ENCODE assay signal across 8 cellular contexts in genomic region chr2:203814661-203815540, GRCh38. TPM values are rescaled to one million over a fixed set of nuclear protein-coding genes. Genes with fewer than 3 reads are reported as not detected.
DNase-seq lines count a peak whose midpoint lies in the region; ATAC-seq and TF ChIP-seq lines count a peak whose summit lies in the region.

No MANE protein-coding gene starts in this region.

- no peak overlapping the region for H3K4me3 ChIP-seq in transverse colon

- H3K27me3 Mint-ChIP-seq in natural killer cell (ENCODE audit: low read depth in 2 of 2) = peaks cover 10 to 23% of the 10 kb centered on the region in 2 donors

- peaks cover 23 to 33% of the 10 kb centered on the region in 2 donors for H3K4me1 Mint-ChIP-seq in natural killer cell

- ATAC-seq in GM21367 (IDR thresholded peaks at IDR 0.05; ENCODE audit: unreplicated experiment) (peak; percentile 80), esophagus mucosa (peak; percentile 71), natural killer cell (peak; percentile 72 to 87 (median 82))

- TF ChIP-seq EP300 in transverse colon (IDR thresholded peaks at IDR 0.05; ENCODE audit: low read depth) = no peak

- intact Hi-C loops in natural killer cell (cut with micrococcal nuclease) = loop anchor here (1.0 to 5.0 kb wide), 5 partner anchors 108 to 1243 kb away; partner anchors contain the start of gene CD28
- intact Hi-C loops in transverse colon (cut with DNase I; ENCODE audit: low total_unique reads) = loop anchor here (10.0 kb wide), 1 partner anchor 90 kb away; no protein-coding TSS in a partner anchor

- H3K4me1 ChIP-seq in transverse colon = peaks cover 10 to 59% (median 35%) of the 10 kb centered on the region in 4 donors

- no peak overlapping the region for H3K27ac Mint-ChIP-seq in natural killer cell

- no peaks in the 10 kb centered on the region for H3K36me3 ChIP-seq in transverse colon

- in situ Hi-C loops in transverse colon (cut with MboI; ENCODE audit: low pct_ligation_motif_present in 1 of 4, low pct_unique_long_range_greater_than_20kb in 1 of 4, low sequenced_read_pairs in 3 of 4) = loop anchor here (5.0 to 25.0 kb wide), 6 partner anchors 153 to 578 kb away; partner anchors contain the start of gene CYP20A1 (in 2 of the 4)

- no peak for TF ChIP-seq POLR2A in transverse colon (IDR thresholded peaks at IDR 0.05)

- H3K9me3 Mint-ChIP-seq in natural killer cell = no peaks in the 10 kb centered on the region

- DNase-seq in DMS 273 treated with DMSO at 0.1 percent for 48 hours (lab: John Stamatoyannopoulos, UW) = peak; percentile 51
- DNase-seq in HuH-7.5 (ENCODE audit: low spot score) = peak; percentile 55
- peak; percentile 90 for DNase-seq in NOMO-1 treated with DMSO at 0.1 percent for 48 hours (lab: John Stamatoyannopoulos, UW; ENCODE audit: unreplicated experiment)
- peak; percentile 72 for DNase-seq in activated CD8-positive, alpha-beta memory T cell treated with anti-CD3 and anti-CD28 coated beads, Interleukin-2, amount 50 U/mL, for 48 hours
- DNase-seq in natural killer cell = peak; percentile 25
- peak; percentile 71 for DNase-seq in transverse colon

- 23 to 33% methylated on average over 5 to 10 of the region's 10 CpGs for WGBS in transverse colon (ENCODE audit: low coverage in 1 of 2), 2 donors

- no peak overlapping the region for H3K4me3 Mint-ChIP-seq in natural killer cell

- TF ChIP-seq CTCF in natural killer cell (IDR thresholded peaks at IDR 0.05) (peak; percentile 85), transverse colon (IDR thresholded peaks at IDR 0.05) (peak; percentile 69 to 91 (median 76))

- no peaks in the 10 kb centered on the region for H3K27me3 ChIP-seq in transverse colon

- no peaks in the 10 kb centered on the region for H3K36me3 Mint-ChIP-seq in natural killer cell

- H3K9me3 ChIP-seq in transverse colon = no peaks in the 10 kb centered on the region

- peak overlapping the region; percentile 64 to 70 (median 68) for H3K27ac ChIP-seq in transverse colon

RNA-seq across cellular contexts. Expression of gene CTLA4, which starts 52.7 kb away (rescaled TPM):
- total RNA-seq in esophagus mucosa (0.52 TPM), natural killer cell (1 to 10 TPM in 1 of 3 donors, under 1 TPM in 2; 0.31 to 2.3 (median 0.78) TPM), transverse colon (1 to 10 TPM in 1 of 4 donors, not detected in 3; 2.5 TPM)

Comparison
In these comparisons a context has a peak if more than half of its experiments do, and no peak if none do; other contexts are left out.
1. DNase-seq: peak in every context shown above with its lines; median percentile 90 in NOMO-1 treated with DMSO at 0.1 percent for 48 hours; 72 in activated CD8-positive, alpha-beta memory T cell treated with anti-CD3 and anti-CD28 coated beads, Interleukin-2, amount 50 U/mL, for 48 hours; 71 in transverse colon; 55 in HuH-7.5; 51 in DMS 273 treated with DMSO at 0.1 percent for 48 hours; 25 in natural killer cell.